ENCODE assay signal across 1 cellular context in genomic region chr3:66593978-66594377, GRCh38.
A peak's percentile ranks its signal among the peaks of the same experiment; 100 is the strongest.
TF ChIP-seq lines count a peak whose summit lies in the region.

No MANE protein-coding gene starts in this region.

TF ChIP-seq in HepG2, 621 proteins besides CTCF, POLR2A, EP300 and RAD21 (continued from another document and continues in another):
- TF ChIP-seq CERS6 (CRISPR knock-in tag; IDR thresholded peaks at IDR 0.05) (no peak), TBX2 (CRISPR knock-in tag; IDR thresholded peaks at IDR 0.05; ENCODE audit: borderline replicate concordance) (no peak), ZNF607 (CRISPR knock-in tag; IDR thresholded peaks at IDR 0.05; ENCODE audit: borderline replicate concordance) (no peak), ZNF563 (CRISPR knock-in tag; IDR thresholded peaks at IDR 0.05) (no peak), SOX13 (IDR thresholded peaks at IDR 0.05) (no peak), SOX13 (CRISPR knock-in tag; conservative IDR thresholded peaks at IDR 0.05 in 1 of 2, IDR thresholded peaks at IDR 0.05 in 1 of 2) (peak in 1 of 2 experiments; percentile 50; a peak in 1 of 4 replicates), ZSCAN25 (CRISPR knock-in tag; IDR thresholded peaks at IDR 0.05) (no peak), ZBTB43 (CRISPR knock-in tag; conservative IDR thresholded peaks at IDR 0.05) (no peak), CENPBD1 (CRISPR knock-in tag; IDR thresholded peaks at IDR 0.05; ENCODE audit: borderline replicate concordance, low read depth) (no peak), KDM2A (CRISPR knock-in tag; IDR thresholded peaks at IDR 0.05; ENCODE audit: borderline replicate concordance, low read depth) (no peak), ZNF879 (CRISPR knock-in tag; IDR thresholded peaks at IDR 0.05) (no peak), KDM6A (CRISPR knock-in tag; IDR thresholded peaks at IDR 0.05; ENCODE audit: low read depth) (no peak), HMGXB3 (CRISPR knock-in tag; IDR thresholded peaks at IDR 0.05; ENCODE audit: borderline replicate concordance) (no peak), ZSCAN29 (CRISPR knock-in tag; conservative IDR thresholded peaks at IDR 0.05) (no peak), JDP2 (CRISPR knock-in tag; IDR thresholded peaks at IDR 0.05; ENCODE audit: borderline replicate concordance) (no peak), ZSCAN30 (CRISPR knock-in tag; IDR thresholded peaks at IDR 0.05) (no peak), ZFX (CRISPR knock-in tag; IDR thresholded peaks at IDR 0.05; ENCODE audit: low read depth) (no peak), CBX2 (IDR thresholded peaks at IDR 0.05; ENCODE audit: low read depth, low read length) (no peak), CBX2 (CRISPR knock-in tag; IDR thresholded peaks at IDR 0.05; ENCODE audit: low read depth) (no peak), POLR2AphosphoS5 (IDR thresholded peaks at IDR 0.05; ENCODE audit: low read depth, low read length) (no peak), ZNF614 (CRISPR knock-in tag; IDR thresholded peaks at IDR 0.05; ENCODE audit: borderline replicate concordance) (no peak), TRAFD1 (CRISPR knock-in tag; IDR thresholded peaks at IDR 0.05; ENCODE audit: borderline replicate concordance) (no peak), ZNF121 (CRISPR knock-in tag; IDR thresholded peaks at IDR 0.05) (no peak), FOXP1 (IDR thresholded peaks at IDR 0.05) (no peak), FOXP1 (CRISPR knock-in tag; IDR thresholded peaks at IDR 0.05) (peak; percentile 31; the same call in 1 of the 2 replicates), AKNA (CRISPR knock-in tag; IDR thresholded peaks at IDR 0.05; ENCODE audit: borderline replicate concordance) (no peak), ZNF160 (CRISPR knock-in tag; IDR thresholded peaks at IDR 0.05) (no peak), ZNF878 (CRISPR knock-in tag; IDR thresholded peaks at IDR 0.05) (no peak), ZNF749 (CRISPR knock-in tag; IDR thresholded peaks at IDR 0.05; ENCODE audit: borderline replicate concordance) (no peak), SUZ12 (IDR thresholded peaks at IDR 0.05; ENCODE audit: low read depth, low read length) (no peak)
- TF ChIP-seq, protein P1, sequence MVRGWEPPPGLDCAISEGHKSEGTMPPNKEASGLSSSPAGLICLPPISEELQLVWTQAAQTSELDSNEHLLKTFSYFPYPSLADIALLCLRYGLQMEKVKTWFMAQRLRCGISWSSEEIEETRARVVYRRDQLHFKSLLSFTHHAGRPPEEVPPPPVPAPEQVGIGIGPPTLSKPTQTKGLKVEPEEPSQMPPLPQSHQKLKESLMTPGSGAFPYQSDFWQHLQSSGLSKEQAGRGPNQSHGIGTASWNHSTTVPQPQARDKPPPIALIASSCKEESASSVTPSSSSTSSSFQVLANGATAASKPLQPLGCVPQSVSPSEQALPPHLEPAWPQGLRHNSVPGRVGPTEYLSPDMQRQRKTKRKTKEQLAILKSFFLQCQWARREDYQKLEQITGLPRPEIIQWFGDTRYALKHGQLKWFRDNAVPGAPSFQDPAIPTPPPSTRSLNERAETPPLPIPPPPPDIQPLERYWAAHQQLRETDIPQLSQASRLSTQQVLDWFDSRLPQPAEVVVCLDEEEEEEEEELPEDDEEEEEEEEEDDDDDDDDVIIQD (CRISPR knock-in tag; IDR thresholded peaks at IDR 0.05; ENCODE audit: low read depth) = 0 out of 2 replicates have a peak, but pooled peaks have one; percentile 37
- TF ChIP-seq, protein P2, sequence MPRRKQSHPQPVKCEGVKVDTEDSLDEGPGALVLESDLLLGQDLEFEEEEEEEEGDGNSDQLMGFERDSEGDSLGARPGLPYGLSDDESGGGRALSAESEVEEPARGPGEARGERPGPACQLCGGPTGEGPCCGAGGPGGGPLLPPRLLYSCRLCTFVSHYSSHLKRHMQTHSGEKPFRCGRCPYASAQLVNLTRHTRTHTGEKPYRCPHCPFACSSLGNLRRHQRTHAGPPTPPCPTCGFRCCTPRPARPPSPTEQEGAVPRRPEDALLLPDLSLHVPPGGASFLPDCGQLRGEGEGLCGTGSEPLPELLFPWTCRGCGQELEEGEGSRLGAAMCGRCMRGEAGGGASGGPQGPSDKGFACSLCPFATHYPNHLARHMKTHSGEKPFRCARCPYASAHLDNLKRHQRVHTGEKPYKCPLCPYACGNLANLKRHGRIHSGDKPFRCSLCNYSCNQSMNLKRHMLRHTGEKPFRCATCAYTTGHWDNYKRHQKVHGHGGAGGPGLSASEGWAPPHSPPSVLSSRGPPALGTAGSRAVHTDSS (CRISPR knock-in tag; conservative IDR thresholded peaks at IDR 0.05) = no peak
- TF ChIP-seq, protein P3, sequence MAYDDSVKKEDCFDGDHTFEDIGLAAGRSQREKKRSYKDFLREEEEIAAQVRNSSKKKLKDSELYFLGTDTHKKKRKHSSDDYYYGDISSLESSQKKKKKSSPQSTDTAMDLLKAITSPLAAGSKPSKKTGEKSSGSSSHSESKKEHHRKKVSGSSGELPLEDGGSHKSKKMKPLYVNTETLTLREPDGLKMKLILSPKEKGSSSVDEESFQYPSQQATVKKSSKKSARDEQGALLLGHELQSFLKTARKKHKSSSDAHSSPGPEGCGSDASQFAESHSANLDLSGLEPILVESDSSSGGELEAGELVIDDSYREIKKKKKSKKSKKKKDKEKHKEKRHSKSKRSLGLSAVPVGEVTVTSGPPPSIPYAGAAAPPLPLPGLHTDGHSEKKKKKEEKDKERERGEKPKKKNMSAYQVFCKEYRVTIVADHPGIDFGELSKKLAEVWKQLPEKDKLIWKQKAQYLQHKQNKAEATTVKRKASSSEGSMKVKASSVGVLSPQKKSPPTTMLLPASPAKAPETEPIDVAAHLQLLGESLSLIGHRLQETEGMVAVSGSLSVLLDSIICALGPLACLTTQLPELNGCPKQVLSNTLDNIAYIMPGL (CRISPR knock-in tag; IDR thresholded peaks at IDR 0.05; ENCODE audit: borderline replicate concordance in 1 of 2, low read depth in 1 of 2) = no peak
- TF ChIP-seq, protein P4, sequence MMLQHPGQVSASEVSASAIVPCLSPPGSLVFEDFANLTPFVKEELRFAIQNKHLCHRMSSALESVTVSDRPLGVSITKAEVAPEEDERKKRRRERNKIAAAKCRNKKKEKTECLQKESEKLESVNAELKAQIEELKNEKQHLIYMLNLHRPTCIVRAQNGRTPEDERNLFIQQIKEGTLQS (CRISPR knock-in tag; IDR thresholded peaks at IDR 0.05) = peak; percentile 58; the same call in 1 of the 2 replicates
- TF ChIP-seq, protein P5, sequence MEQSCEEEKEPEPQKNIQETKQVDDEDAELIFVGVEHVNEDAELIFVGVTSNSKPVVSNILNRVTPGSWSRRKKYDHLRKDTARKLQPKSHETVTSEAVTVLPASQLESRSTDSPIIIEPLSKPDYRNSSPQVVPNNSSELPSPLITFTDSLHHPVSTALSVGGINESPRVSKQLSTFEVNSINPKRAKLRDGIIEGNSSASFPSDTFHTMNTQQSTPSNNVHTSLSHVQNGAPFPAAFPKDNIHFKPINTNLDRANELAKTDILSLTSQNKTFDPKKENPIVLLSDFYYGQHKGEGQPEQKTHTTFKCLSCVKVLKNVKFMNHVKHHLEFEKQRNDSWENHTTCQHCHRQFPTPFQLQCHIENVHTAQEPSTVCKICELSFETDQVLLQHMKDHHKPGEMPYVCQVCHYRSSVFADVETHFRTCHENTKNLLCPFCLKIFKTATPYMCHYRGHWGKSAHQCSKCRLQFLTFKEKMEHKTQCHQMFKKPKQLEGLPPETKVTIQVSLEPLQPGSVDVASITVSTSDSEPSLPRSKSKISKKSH (CRISPR knock-in tag; IDR thresholded peaks at IDR 0.05; ENCODE audit: borderline replicate concordance) = no peak
